ENCODE assay signal across 24 cellular contexts in the genomic region with DNA sequence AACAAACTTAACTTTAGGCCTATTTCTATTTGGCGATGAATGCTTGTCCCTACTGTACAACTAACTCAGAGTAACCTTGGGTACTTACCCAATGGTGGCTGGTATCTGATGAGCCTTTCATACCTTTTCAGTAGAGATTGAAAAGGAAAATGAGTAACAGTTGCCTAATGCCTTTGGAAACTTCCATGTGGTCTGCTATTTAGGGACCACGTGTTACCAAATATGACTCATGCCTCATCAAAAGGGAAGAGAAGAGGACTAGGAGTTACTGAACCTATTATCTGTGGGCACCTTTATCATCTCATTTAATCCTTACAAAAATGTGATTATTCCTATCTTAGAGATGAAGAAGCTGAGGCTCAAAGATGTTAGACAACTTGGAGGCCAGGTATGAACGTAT. TPM values are rescaled to one million over a fixed set of nuclear protein-coding genes. Genes with fewer than 3 reads are reported as not detected.
DNase-seq lines count a peak whose midpoint lies in the region; ATAC-seq, FAIRE-seq and TF ChIP-seq lines count a peak whose summit lies in the region.
"Had no signal": no experiment of that assay in that cellular context is flagged by ENCODE, and none has a peak within 500 bp of the region (broad histone marks: within the 10 kb centered on the region; RNA-seq: fewer than 3 reads in every experiment).

No MANE protein-coding gene starts in this region.

- no peaks in the 10 kb centered on the region for H3K27me3 ChIP-seq in astrocyte (ENCODE audit: insufficient read depth, low read length)
- no peaks in the 10 kb centered on the region for H3K27me3 ChIP-seq in keratinocyte (ENCODE audit: control insufficient read depth, extremely low read depth, insufficient read depth, low read length)
- H3K27me3 ChIP-seq in pancreas = peaks cover 0 to 4% (median 0%) of the 10 kb centered on the region in 4 donors
- H3K27me3 ChIP-seq: body of pancreas, neural progenitor cell had no signal

- H3K27ac ChIP-seq in astrocyte (ENCODE audit: low read depth, low read length) (no peak overlapping the region), keratinocyte (ENCODE audit: control insufficient read depth, insufficient read depth, low read length) (no peak overlapping the region), pancreas (no peak overlapping the region)
- H3K27ac ChIP-seq: 22Rv1, body of pancreas, neural progenitor cell, psoas muscle had no signal

- intact Hi-C loops in pancreas (cut with DNase I) = no loop called here
- intact Hi-C loops in activated CD4-positive, alpha-beta T cell treated with anti-CD3 and anti-CD28 coated beads, Interleukin-2, amount 10 ng/mL, durations not matched to agents 24 days and 14 days (cut with micrococcal nuclease) = no loop called here

- H4K20me1 ChIP-seq in astrocyte (ENCODE audit: insufficient read depth, low read length) = no peaks in the 10 kb centered on the region
- H4K20me1 ChIP-seq in keratinocyte (ENCODE audit: control insufficient read depth, extremely low read depth, insufficient read depth, low read length) = no peaks in the 10 kb centered on the region

- no peaks in the 10 kb centered on the region for H3K36me3 Mint-ChIP-seq in astrocyte (ENCODE audit: low read depth, unreplicated experiment)
- no peaks in the 10 kb centered on the region for H3K36me3 Mint-ChIP-seq in activated CD4-positive, alpha-beta T cell treated with anti-CD3 and anti-CD28 coated beads, Interleukin-2, amount 10 ng/mL, durations not matched to agents 24 days and 14 days (ENCODE audit: low read depth)
- H3K36me3 Mint-ChIP-seq: neural progenitor cell, WTC11 had no signal

- H3K4me1 ChIP-seq in astrocyte (ENCODE audit: insufficient read depth, low read length) (no peaks in the 10 kb centered on the region), keratinocyte (ENCODE audit: control insufficient read depth, extremely low read depth, insufficient read depth, low read length) (no peaks in the 10 kb centered on the region), pancreas (no peaks in the 10 kb centered on the region)
- H3K4me1 ChIP-seq: body of pancreas, neural progenitor cell, psoas muscle had no signal

- ATAC-seq in pancreas = no peak
- ATAC-seq: activated CD8-positive, alpha-beta T cell treated with anti-CD3 and anti-CD28 coated beads, Interleukin-2, amount 10 ng/mL, durations not matched to agents 7 days and 5 days; activated T-cell treated with anti-CD3 and anti-CD28 coated beads, Interleukin-2, amount 50 U/mL, for 4 hours; body of pancreas; psoas muscle; T-helper 17 cell; WTC11 had no signal

- H3K4me2 ChIP-seq in astrocyte (ENCODE audit: low read length) (no peak overlapping the region), keratinocyte (ENCODE audit: control insufficient read depth, extremely low read depth, insufficient read depth, low read depth, low read length) (no peak overlapping the region)
- H3K4me2 ChIP-seq: neural progenitor cell had no signal

- H3K79me2 ChIP-seq in astrocyte (ENCODE audit: insufficient read depth, low read length) (no peaks in the 10 kb centered on the region), keratinocyte (ENCODE audit: control insufficient read depth, insufficient read depth, low read length) (no peaks in the 10 kb centered on the region)

- H3K4me1 Mint-ChIP-seq in astrocyte (ENCODE audit: low read depth, unreplicated experiment) = peaks cover 6% of the 10 kb centered on the region
- H3K4me1 Mint-ChIP-seq in activated CD4-positive, alpha-beta T cell treated with anti-CD3 and anti-CD28 coated beads, Interleukin-2, amount 10 ng/mL, durations not matched to agents 24 days and 14 days = no peaks in the 10 kb centered on the region
- H3K4me1 Mint-ChIP-seq: neural progenitor cell, T-helper 17 cell had no signal

- H3K36me3 ChIP-seq in astrocyte (ENCODE audit: insufficient read depth, low read length) (no peaks in the 10 kb centered on the region), keratinocyte (ENCODE audit: control insufficient read depth in 2 of 2, extremely low read depth in 1 of 2, insufficient read depth in 2 of 2, low read length in 2 of 2) (no peaks in the 10 kb centered on the region), pancreas (no peaks in the 10 kb centered on the region)
- H3K36me3 ChIP-seq: neural progenitor cell had no signal

- H3K4me3 ChIP-seq in astrocyte (ENCODE audit: insufficient read depth, low read depth, low read length) = no peak overlapping the region
- H3K4me3 ChIP-seq in keratinocyte (ENCODE audit: control insufficient read depth in 2 of 3, extremely low read depth in 1 of 3, insufficient read depth in 2 of 3, low read depth in 1 of 3, low read length in 3 of 3) = no peak overlapping the region
- no peak overlapping the region for H3K4me3 ChIP-seq in pancreas
- H3K4me3 ChIP-seq: body of pancreas, neural progenitor cell, psoas muscle had no signal

- H3K9me3 ChIP-seq in astrocyte (ENCODE audit: insufficient read depth, low read depth, low read length) (no peaks in the 10 kb centered on the region), keratinocyte (ENCODE audit: control insufficient read depth, low read depth, low read length) (no peaks in the 10 kb centered on the region), pancreas (no peaks in the 10 kb centered on the region)
- H3K9me3 ChIP-seq: body of pancreas, psoas muscle had no signal

- H3K27ac Mint-ChIP-seq in astrocyte (ENCODE audit: unreplicated experiment) = no peak overlapping the region
- no peak overlapping the region for H3K27ac Mint-ChIP-seq in activated CD4-positive, alpha-beta T cell treated with anti-CD3 and anti-CD28 coated beads, Interleukin-2, amount 10 ng/mL, durations not matched to agents 24 days and 14 days
- H3K27ac Mint-ChIP-seq: activated CD8-positive, alpha-beta T cell treated with anti-CD3 and anti-CD28 coated beads, Interleukin-2, amount 10 ng/mL, durations not matched to agents 7 days and 5 days; neural progenitor cell; T-helper 17 cell; WTC11 had no signal

- 79 to 87% methylated on average over 3 of the region's 3 CpGs for WGBS in pancreas, 2 donors

- H3K9me3 Mint-ChIP-seq in astrocyte (ENCODE audit: unreplicated experiment) = no peaks in the 10 kb centered on the region
- no peaks in the 10 kb centered on the region for H3K9me3 Mint-ChIP-seq in activated CD4-positive, alpha-beta T cell treated with anti-CD3 and anti-CD28 coated beads, Interleukin-2, amount 10 ng/mL, durations not matched to agents 24 days and 14 days
- H3K9me3 Mint-ChIP-seq: activated T-cell treated with anti-CD3 and anti-CD28 coated beads, Interleukin-2, amount 50 U/mL, for 4 hours; neural progenitor cell; WTC11 had no signal

- H3K27me3 Mint-ChIP-seq in astrocyte (ENCODE audit: low read depth, unreplicated experiment) = no peaks in the 10 kb centered on the region
- no peaks in the 10 kb centered on the region for H3K27me3 Mint-ChIP-seq in activated CD4-positive, alpha-beta T cell treated with anti-CD3 and anti-CD28 coated beads, Interleukin-2, amount 10 ng/mL, durations not matched to agents 24 days and 14 days
- H3K27me3 Mint-ChIP-seq: T-helper 17 cell had no signal

- TF ChIP-seq CTCF in astrocyte (IDR thresholded peaks at IDR 0.05; ENCODE audit: insufficient read depth, low read depth, low read length) = no peak
- no peak for TF ChIP-seq CTCF in keratinocyte (optimal IDR thresholded peaks at IDR 0.05 in 1 of 3, IDR thresholded peaks at IDR 0.05 in 1 of 3, conservative IDR thresholded peaks at IDR 0.05 in 1 of 3; ENCODE audit: extremely low read depth in 1 of 3, insufficient read depth in 2 of 3, low read length in 3 of 3)
- TF ChIP-seq CTCF in pancreas (IDR thresholded peaks at IDR 0.05) = no peak

- DNase-seq in SIG-M5 treated with dmso at 0.1 percent for 504 hours (lab: John Stamatoyannopoulos, UW; ENCODE audit: unreplicated experiment) = peak; percentile 2
- DNase-seq in SIG-M5 (lab: John Stamatoyannopoulos, UW) = no peak
- DNase-seq in MV-4-11 (lab: John Stamatoyannopoulos, UW) = peak; percentile 70
- DNase-seq in astrocyte (ENCODE audit: low read depth) = peak; percentile 25
- DNase-seq in keratinocyte (ENCODE audit: low read depth, low spot score) = peak; percentile 1
- no peak for DNase-seq in pancreas
- DNase-seq in GM19238 (ENCODE audit: insufficient read length, low spot score) = no peak
- DNase-seq in activated CD4-positive, alpha-beta T cell treated with anti-CD3 and anti-CD28 coated beads, Interleukin-2, amount 10 ng/mL, durations not matched to agents 24 days and 14 days = no peak
- DNase-seq: activated CD8-positive, alpha-beta T cell treated with anti-CD3 and anti-CD28 coated beads, Interleukin-2, amount 10 ng/mL, durations not matched to agents 7 days and 5 days; activated naive CD4-positive, alpha-beta T cell treated with anti-CD3 and anti-CD28 coated beads, Interleukin-2, amount 50 U/mL, for 16 hours; activated T-cell treated with anti-CD3 and anti-CD28 coated beads, Interleukin-2, amount 50 U/mL, for 4 hours; body of pancreas; Calu3; NCI-H2081 treated with DMSO at 0.1 percent for 48 hours; NCI-H510A treated with DMSO at 0.1 percent for 48 hours; psoas muscle; SHP77 treated with DMSO at 0.1 percent for 48 hours; stimulated activated CD4-positive, alpha-beta T cell treated with anti-CD3 and anti-CD28 coated beads, Interleukin-4, amount 100 ng/mL, for 24 hours; T-helper 17 cell had no signal

- FAIRE-seq in astrocyte (lab: Jason Lieb, UNC) = peak; percentile 37
- FAIRE-seq in keratinocyte (lab: Jason Lieb, UNC) = peak; percentile 68
- no peak for FAIRE-seq in pancreas (lab: Jason Lieb, UNC)

- no peak overlapping the region for H3K4me3 Mint-ChIP-seq in astrocyte (ENCODE audit: unreplicated experiment)
- no peak overlapping the region for H3K4me3 Mint-ChIP-seq in activated CD4-positive, alpha-beta T cell treated with anti-CD3 and anti-CD28 coated beads, Interleukin-2, amount 10 ng/mL, durations not matched to agents 24 days and 14 days
- H3K4me3 Mint-ChIP-seq: activated CD8-positive, alpha-beta T cell treated with anti-CD3 and anti-CD28 coated beads, Interleukin-2, amount 10 ng/mL, durations not matched to agents 7 days and 5 days; activated T-cell treated with anti-CD3 and anti-CD28 coated beads, Interleukin-2, amount 50 U/mL, for 4 hours; neural progenitor cell; T-helper 17 cell; WTC11 had no signal

- no peaks in the 10 kb centered on the region for H3K9me1 ChIP-seq in keratinocyte (ENCODE audit: control insufficient read depth, extremely low read depth, insufficient read depth, low read length)

- dilution Hi-C loops in keratinocyte (cut with MboI; ENCODE audit: extremely low pct_ligation_motif_present, low sequenced_read_pairs) = no loop called here

- H3K9ac ChIP-seq in astrocyte (ENCODE audit: low read length) (no peak overlapping the region), keratinocyte (ENCODE audit: control insufficient read depth, extremely low read depth, insufficient read depth, low read length) (no peak overlapping the region)
- H3K9ac ChIP-seq: neural progenitor cell had no signal

- H2AFZ ChIP-seq in astrocyte (ENCODE audit: low read depth, low read length) (no peak overlapping the region), keratinocyte (ENCODE audit: control insufficient read depth, low read length) (no peak overlapping the region)
- H2AFZ ChIP-seq: neural progenitor cell had no signal

RNA-seq across cellular contexts. Expression of a gene that starts 8.1 kb away (rescaled TPM):
- 1.4 and 2.8 TPM in 2 replicates for total RNA-seq in astrocyte
- polyA plus RNA-seq in keratinocyte = not detected in 3 replicates
- not detected for polyA plus RNA-seq in keratinocyte (2011; ENCODE audit: low read depth)
- not detected in 2 replicates for polyA plus RNA-seq in keratinocyte (2011; cell fraction: cytosol; rRNA removed)
- not detected in 2 replicates for polyA plus RNA-seq in keratinocyte (2011; cell fraction: nucleus; rRNA removed)
- not detected in 2 replicates for polyA plus RNA-seq in keratinocyte (2012; ENCODE audit: low replicate concordance)
- not detected in 3 replicates for polyA minus RNA-seq in keratinocyte
- polyA minus RNA-seq in keratinocyte (2011; cell fraction: cytosol; rRNA and poly(A)+ RNA removed) = not detected
- not detected in 2 replicates for polyA minus RNA-seq in keratinocyte (2011; cell fraction: nucleus; rRNA and poly(A)+ RNA removed)
- total RNA-seq in pancreas = under 1 TPM in 5 of 6 donors, not detected in 1; 0.08 to 0.37 (median 0.23) TPM
- polyA plus RNA-seq in pancreas = under 1 TPM; 0.14 to 0.27 TPM
- total RNA-seq in activated CD4-positive, alpha-beta T cell treated with anti-CD3 and anti-CD28 coated beads, Interleukin-2, amount 10 ng/mL, durations not matched to agents 24 days and 14 days = not detected in 2 replicates
- total RNA-seq: activated CD8-positive, alpha-beta T cell treated with anti-CD3 and anti-CD28 coated beads, Interleukin-2, amount 10 ng/mL, durations not matched to agents 7 days and 5 days; Calu3; G401; mononuclear cell; T-helper 17 cell had no signal

Comparison
In these comparisons a context has a peak if more than half of its experiments do, and no peak if none do; other contexts are left out.
1. DNase-seq: peak in SIG-M5 treated with dmso at 0.1 percent for 504 hours (single experiment), MV-4-11 (single experiment), astrocyte (single experiment) and keratinocyte (single experiment); none in SIG-M5 (single experiment), pancreas (0 of 6), GM19238 (single experiment) and activated CD4-positive, alpha-beta T cell treated with anti-CD3 and anti-CD28 coated beads, Interleukin-2, amount 10 ng/mL, durations not matched to agents 24 days and 14 days (single experiment).